Comparison of ENCODE assay signal across 22 cellular contexts in the genomic region with DNA sequence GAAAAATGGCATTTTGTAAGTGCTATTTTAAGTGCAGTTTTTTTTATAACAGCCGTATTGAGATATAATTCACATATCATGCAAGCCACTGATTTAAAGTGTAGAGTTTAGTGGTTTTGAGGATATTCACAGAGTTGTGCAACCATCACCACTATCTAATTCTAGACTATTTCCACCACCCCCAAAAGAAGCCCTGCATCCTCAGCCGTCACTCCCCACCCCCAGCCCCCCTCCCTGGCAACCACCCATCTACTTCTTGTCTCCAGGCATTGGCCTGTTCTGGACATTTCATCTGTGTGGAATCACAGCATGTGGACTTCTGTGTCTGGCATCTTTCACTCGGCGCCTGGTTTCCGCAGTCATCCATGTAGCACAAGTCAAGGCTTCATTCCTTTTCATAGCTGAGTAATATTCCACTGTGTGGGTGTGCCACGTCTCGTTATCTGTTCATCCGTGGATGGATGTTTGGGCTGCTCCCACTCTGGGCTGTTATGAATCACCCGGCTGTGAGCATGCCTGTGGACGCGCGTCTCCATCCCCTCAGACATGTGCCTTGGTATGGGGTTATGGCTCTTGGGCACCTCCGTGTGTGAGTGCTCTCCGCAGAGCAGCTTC.
A peak's percentile ranks its signal among the peaks of the same experiment; 100 is the strongest.
DNase-seq lines count a peak whose midpoint lies in the region; ATAC-seq, FAIRE-seq and TF ChIP-seq lines count a peak whose summit lies in the region.
"Had no signal": no experiment of that assay in that cellular context is flagged by ENCODE, and none has a peak within 500 bp of the region (broad histone marks: within the 10 kb centered on the region; RNA-seq: fewer than 3 reads in every experiment).

No MANE protein-coding gene starts in this region.

- CTCF ChIA-PET in H1 (lab: Charles Lee; ENCODE audit: partially characterized antibody): interaction anchor here (1.2 to 17.5 kb wide), 8 partner anchors 12 to 136 kb away, joined by 3 to 371 read pairs (median 21); no protein-coding TSS in a partner anchor

- H3K18ac ChIP-seq in H1 (ENCODE audit: extremely low read depth, low read length): no peak overlapping the region

- H3K4me3 ChIP-seq in H1 (ENCODE audit: extremely low read depth in 1 of 4, insufficient read depth in 2 of 4, low read depth in 3 of 4, low read length in 4 of 4) (no peak overlapping the region), left lung (no peak overlapping the region)

- H2AK5ac ChIP-seq in H1 (ENCODE audit: low read depth, low read length): no peak overlapping the region

- TF ChIP-seq EP300 in H1 (IDR thresholded peaks at IDR 0.05; ENCODE audit: borderline replicate concordance in 1 of 2, low read depth in 2 of 2, low read length in 2 of 2): no peak

- H2BK12ac ChIP-seq in H1 (ENCODE audit: low read depth, low read length): no peak overlapping the region

- peaks cover 9 to 22% of the 10 kb centered on the region in 2 experiments for H4K20me1 ChIP-seq in H1 (replicated peaks in 1 of 2; ENCODE audit: control insufficient read depth in 1 of 2, insufficient read depth in 2 of 2, low read length in 2 of 2)

- no peak overlapping the region for H3K9ac ChIP-seq in H1 (replicated peaks in 1 of 4; ENCODE audit: extremely low read depth in 1 of 4, low read depth in 3 of 4, low read length in 3 of 4)

- no peak for TF ChIP-seq RAD21 in H1 (IDR thresholded peaks at IDR 0.05 in 1 of 2, conservative IDR thresholded peaks at IDR 0.05 in 1 of 2; ENCODE audit: low read depth in 2 of 2, low read length in 2 of 2)

- no peak overlapping the region for H4K8ac ChIP-seq in H1 (ENCODE audit: extremely low read depth, insufficient read depth, low read length)

- H4K5ac ChIP-seq in H1 (ENCODE audit: insufficient read length, low read depth, low read length): no peak overlapping the region

- peak overlapping the region; percentile 25 for H4K91ac ChIP-seq in H1 (replicated peaks; ENCODE audit: insufficient read length, low read length)

- H2BK15ac ChIP-seq in H1 (ENCODE audit: low read length): peak overlapping the region; percentile 81; the same call in 1 of the 2 replicates

- H3K56ac ChIP-seq in H1 (replicated peaks; ENCODE audit: insufficient read length, low read depth, low read length): no peak overlapping the region

- H3K23me2 ChIP-seq in H1 (ENCODE audit: low read depth, low read length): peaks cover 3% of the 10 kb centered on the region; the same call in 1 of the 2 replicates

- H3K23ac ChIP-seq in H1 (ENCODE audit: insufficient read length): no peak overlapping the region

- H3K4me2 ChIP-seq in H1 (ENCODE audit: insufficient read depth in 1 of 2, low read depth in 2 of 2, low read length in 2 of 2): no peak overlapping the region

- H3K79me1 ChIP-seq in H1 (ENCODE audit: low read depth, low read length): peaks cover 7% of the 10 kb centered on the region

- TF ChIP-seq POLR2A in H1 (IDR thresholded peaks at IDR 0.05; ENCODE audit: control extremely low read depth in 1 of 2, low read depth in 2 of 2, low read length in 2 of 2): no peak

- H3K27ac ChIP-seq in H1 (ENCODE audit: low read depth, low read length) (no peak overlapping the region), left lung (no peak overlapping the region)
- H3K27ac ChIP-seq: 22Rv1 had no signal

- intact Hi-C loops in left lung (cut with DNase I): no loop called here

- 98% methylated on average over 13 of the region's 14 CpGs; no CpG with 5 or more reads in 1 of the 2 experiments for WGBS in H1 (ENCODE audit: extremely low coverage in 1 of 2, insufficient coverage in 1 of 2, insufficient read length in 1 of 2, insufficient replicate concordance in 2 of 2, low coverage in 1 of 2, low lambda C conversion rate in 2 of 2, missing lambda C conversion rate in 1 of 2), 2 experiments

- ATAC-seq in left lung: no peak

- DNase-seq in NCI-H1694 treated with DMSO at 0.1 percent for 48 hours (lab: John Stamatoyannopoulos, UW): peak; percentile 79
- DNase-seq in NCI-H1694 (lab: John Stamatoyannopoulos, UW): no peak
- DNase-seq in MV-4-11 (lab: John Stamatoyannopoulos, UW): peak; percentile 49
- DNase-seq in H1 (ENCODE audit: low read depth in 1 of 2, low spot score in 2 of 2): no peak
- no peak for DNase-seq in urothelium cell line (ENCODE audit: low spot score)
- DNase-seq in stimulated activated CD4-positive, alpha-beta T cell treated with anti-CD3 and anti-CD28 coated beads, Interleukin-1b, Interleukin-23, amount 100 ng/mL, for 48 hours: no peak
- DNase-seq in NCI-H2196 treated with DMSO at 0.1 percent for 48 hours (lab: John Stamatoyannopoulos, UW; ENCODE audit: unreplicated experiment): no peak
- DNase-seq in left lung: no peak
- DNase-seq: BE2C; CD4-positive, CD25-positive, alpha-beta regulatory T cell; HCEC 1CT; NCI-H1092 treated with DMSO at 0.1 percent for 48 hours; NCI-H1436; NCI-H1930; NCI-H2107; NCI-H446 treated with DMSO at 0.1 percent for 48 hours; NCI-H526; NK-92 treated with Interleukin-12 subunit alpha and Interleukin-12 subunit beta, amount 100 ng/mL, for 24 hours; RPMI8226; SHP77 had no signal

- H2BK20ac ChIP-seq in H1 (ENCODE audit: low read length): no peak overlapping the region

- no peak overlapping the region for H2BK5ac ChIP-seq in H1 (ENCODE audit: low read depth, low read length)

- no peak overlapping the region for H3K14ac ChIP-seq in H1 (ENCODE audit: insufficient read length)

- H3K79me2 ChIP-seq in H1 (ENCODE audit: control insufficient read depth in 1 of 2, insufficient read depth in 2 of 2, low read length in 2 of 2): no peaks in the 10 kb centered on the region; a peak in 1 of 4 replicates

- POLR2A ChIA-PET in H1 (lab: Charles Lee; ENCODE audit: partially characterized antibody): no interaction called here

- H3K4ac ChIP-seq in H1 (replicated peaks; ENCODE audit: insufficient read length, low read depth, low read length): no peak overlapping the region

- H3K9me3 ChIP-seq in H1 (ENCODE audit: insufficient read depth in 2 of 2, low read depth in 1 of 2, low read length in 1 of 2) (no peaks in the 10 kb centered on the region), left lung (no peaks in the 10 kb centered on the region)
- H3K9me3 ChIP-seq: BE2C had no signal

- H2AFZ ChIP-seq in H1 (ENCODE audit: low read length): no peak overlapping the region

- TF ChIP-seq CTCF in H1 (IDR thresholded peaks at IDR 0.05; ENCODE audit: control extremely low read depth in 1 of 3, insufficient read depth in 1 of 3, low read depth in 1 of 3, low read length in 3 of 3): no peak
- TF ChIP-seq CTCF in left lung (IDR thresholded peaks at IDR 0.05): no peak

- no peak for FAIRE-seq in H1 (lab: Jason Lieb, UNC)
- FAIRE-seq in urothelium cell line (lab: Jason Lieb, UNC): peak; percentile 44
- FAIRE-seq: D721Med had no signal

- peaks cover 0 to 21% (median 3%) of the 10 kb centered on the region in 4 experiments; a peak in 5 of 7 replicates for H3K4me1 ChIP-seq in H1 (replicated peaks in 1 of 4; ENCODE audit: control insufficient read depth in 3 of 4, insufficient read depth in 4 of 4, low read length in 3 of 4)
- no peaks in the 10 kb centered on the region for H3K4me1 ChIP-seq in left lung

- no peaks in the 10 kb centered on the region for H3K36me3 ChIP-seq in H1 (ENCODE audit: control insufficient read depth in 2 of 4, insufficient read depth in 4 of 4, low read length in 3 of 4)
- no peaks in the 10 kb centered on the region for H3K36me3 ChIP-seq in left lung

- no peak overlapping the region for H2BK120ac ChIP-seq in H1 (replicated peaks; ENCODE audit: low read depth, low read length)

- H3K27me3 ChIP-seq in H1 (replicated peaks in 1 of 4; ENCODE audit: control insufficient read depth in 3 of 4, extremely low read depth in 1 of 4, insufficient read depth in 3 of 4, low read length in 3 of 4) (no peaks in the 10 kb centered on the region), left lung (no peaks in the 10 kb centered on the region)
- H3K27me3 ChIP-seq: BE2C had no signal

TF ChIP-seq in H1, 55 proteins besides CTCF, POLR2A, EP300 and RAD21:
- TF ChIP-seq TEAD4 (IDR thresholded peaks at IDR 0.05; ENCODE audit: low read depth, low read length) (no peak), RBBP5 (IDR thresholded peaks at IDR 0.05; ENCODE audit: borderline replicate concordance, low read depth, low read length) (no peak), RFX5 (IDR thresholded peaks at IDR 0.05; ENCODE audit: borderline replicate concordance, low read depth, low read length) (no peak), CBX8 (IDR thresholded peaks at IDR 0.05; ENCODE audit: borderline replicate concordance, low read depth, low read length) (no peak), TAF7 (optimal IDR thresholded peaks at IDR 0.05; ENCODE audit: borderline replicate concordance, low read depth, low read length) (no peak)
TF ChIP-seq in H1: peak in this region for 0.

Comparison
In these comparisons a context has a peak if more than half of its experiments do, and no peak if none do; other contexts are left out.
1. DNase-seq: peak in NCI-H1694 treated with DMSO at 0.1 percent for 48 hours (single experiment) and MV-4-11 (single experiment); none in NCI-H1694 (single experiment), H1 (0 of 2), urothelium cell line (single experiment), stimulated activated CD4-positive, alpha-beta T cell treated with anti-CD3 and anti-CD28 coated beads, Interleukin-1b, Interleukin-23, amount 100 ng/mL, for 48 hours (single experiment), NCI-H2196 treated with DMSO at 0.1 percent for 48 hours (single experiment) and left lung (0 of 2).